Comparison of ENCODE assay signal across 1 cellular context in the genomic region with DNA sequence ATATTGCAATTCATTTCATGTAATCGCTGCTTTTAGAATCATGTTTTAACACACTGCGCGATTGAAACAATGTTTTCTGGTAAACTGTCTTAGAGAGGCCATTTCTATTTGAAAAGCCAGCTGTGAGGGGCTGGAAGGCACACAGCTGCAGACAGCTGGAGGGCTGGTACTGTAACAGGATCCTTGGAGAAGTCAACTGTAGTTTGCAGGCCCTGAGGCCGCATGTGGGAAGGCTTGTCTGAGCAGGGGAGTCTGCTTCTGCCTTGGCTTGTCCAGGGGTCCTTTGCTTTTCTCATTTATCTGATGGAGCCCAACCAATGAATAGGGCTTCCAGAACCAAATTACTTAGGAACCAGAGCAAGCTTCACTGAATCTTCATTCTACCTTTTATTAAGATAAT.
TF ChIP-seq lines count a peak whose summit lies in the region.

No MANE protein-coding gene starts in this region.

TF ChIP-seq in WTC11, 78 proteins besides CTCF, POLR2A, EP300 and RAD21 (continued from another document):
- TF ChIP-seq, protein P1, sequence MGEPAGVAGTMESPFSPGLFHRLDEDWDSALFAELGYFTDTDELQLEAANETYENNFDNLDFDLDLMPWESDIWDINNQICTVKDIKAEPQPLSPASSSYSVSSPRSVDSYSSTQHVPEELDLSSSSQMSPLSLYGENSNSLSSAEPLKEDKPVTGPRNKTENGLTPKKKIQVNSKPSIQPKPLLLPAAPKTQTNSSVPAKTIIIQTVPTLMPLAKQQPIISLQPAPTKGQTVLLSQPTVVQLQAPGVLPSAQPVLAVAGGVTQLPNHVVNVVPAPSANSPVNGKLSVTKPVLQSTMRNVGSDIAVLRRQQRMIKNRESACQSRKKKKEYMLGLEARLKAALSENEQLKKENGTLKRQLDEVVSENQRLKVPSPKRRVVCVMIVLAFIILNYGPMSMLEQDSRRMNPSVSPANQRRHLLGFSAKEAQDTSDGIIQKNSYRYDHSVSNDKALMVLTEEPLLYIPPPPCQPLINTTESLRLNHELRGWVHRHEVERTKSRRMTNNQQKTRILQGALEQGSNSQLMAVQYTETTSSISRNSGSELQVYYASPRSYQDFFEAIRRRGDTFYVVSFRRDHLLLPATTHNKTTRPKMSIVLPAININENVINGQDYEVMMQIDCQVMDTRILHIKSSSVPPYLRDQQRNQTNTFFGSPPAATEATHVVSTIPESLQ (CRISPR knock-in tag; IDR thresholded peaks at IDR 0.05) = no peak
- TF ChIP-seq, protein P2, sequence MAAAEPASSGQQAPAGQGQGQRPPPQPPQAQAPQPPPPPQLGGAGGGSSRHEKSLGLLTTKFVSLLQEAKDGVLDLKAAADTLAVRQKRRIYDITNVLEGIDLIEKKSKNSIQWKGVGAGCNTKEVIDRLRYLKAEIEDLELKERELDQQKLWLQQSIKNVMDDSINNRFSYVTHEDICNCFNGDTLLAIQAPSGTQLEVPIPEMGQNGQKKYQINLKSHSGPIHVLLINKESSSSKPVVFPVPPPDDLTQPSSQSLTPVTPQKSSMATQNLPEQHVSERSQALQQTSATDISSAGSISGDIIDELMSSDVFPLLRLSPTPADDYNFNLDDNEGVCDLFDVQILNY (CRISPR knock-in tag; IDR thresholded peaks at IDR 0.05) = no peak
- TF ChIP-seq MLX (CRISPR knock-in tag; IDR thresholded peaks at IDR 0.05) (no peak), ATF1 (CRISPR knock-in tag; IDR thresholded peaks at IDR 0.05) (no peak), EMX1 (CRISPR knock-in tag; IDR thresholded peaks at IDR 0.05) (no peak), NFE2L1 (CRISPR knock-in tag; IDR thresholded peaks at IDR 0.05) (no peak)
